8 cellular contexts compared by ENCODE assay signal in genomic region chr16:67183627-67184452, GRCh38. TPM values are rescaled to one million over a fixed set of nuclear protein-coding genes. Genes with fewer than 3 reads are reported as not detected.
DNase-seq lines count a peak whose midpoint lies in the region; FAIRE-seq and TF ChIP-seq lines count a peak whose summit lies in the region.

MATCAP1 (minus strand) TSS chr16:67183963; CDS start chr16:67180610, 3,353 bp downstream.

- H2AK5ac ChIP-seq in neuronal stem cell (ENCODE audit: low read depth, low read length): peak within 1 kb of the TSS; percentile 37

- peak within 1 kb of the TSS; percentile 94 for H2BK5ac ChIP-seq in neuronal stem cell (ENCODE audit: low read length)

- peaks cover 7% of the 10 kb centered on the region for H3K79me1 ChIP-seq in neuronal stem cell (ENCODE audit: low read depth, low read length)

- WGBS in neuronal stem cell (ENCODE audit: extremely low coverage in 2 of 2, insufficient read length in 2 of 2, insufficient replicate concordance in 1 of 2), 2 donors: no CpG with 5 or more reads among the region's 77 CpGs

- no peak within 1 kb of the TSS for H3K4ac ChIP-seq in neuronal stem cell (ENCODE audit: low read length)

- H2BK12ac ChIP-seq in neuronal stem cell (ENCODE audit: low read length): peak within 1 kb of the TSS; percentile 73

- no peaks in the 10 kb centered on the region for H3K9me3 Mint-ChIP-seq in HFFc6

- no peak within 1 kb of the TSS for H3K27ac Mint-ChIP-seq in HFFc6

- H3K27ac ChIP-seq in neuronal stem cell (replicated peaks; ENCODE audit: low read length): peak within 1 kb of the TSS; percentile 92
- H3K27ac ChIP-seq in subcutaneous abdominal adipose tissue (ENCODE audit: low read depth, low read length): peak within 1 kb of the TSS; percentile 89

- peaks cover 3% of the 10 kb centered on the region for H3K27me3 Mint-ChIP-seq in HFFc6 (ENCODE audit: insufficient read depth)

- peaks cover 8 to 17% of the 10 kb centered on the region in 2 donors for H3K4me1 ChIP-seq in neuronal stem cell (ENCODE audit: control insufficient read depth in 2 of 2, insufficient read depth in 1 of 2, low read depth in 1 of 2, low read length in 2 of 2)
- H3K4me1 ChIP-seq in subcutaneous abdominal adipose tissue (ENCODE audit: control insufficient read depth in 5 of 5, insufficient read depth in 5 of 5, low read length in 5 of 5): peaks cover 3 to 42% (median 33%) of the 10 kb centered on the region in 5 donors

- peaks cover 21% of the 10 kb centered on the region for H3K4me1 Mint-ChIP-seq in HFFc6 (ENCODE audit: low read depth)

- peaks cover 0 to 13% of the 10 kb centered on the region in 2 donors for H3K36me3 ChIP-seq in neuronal stem cell (replicated peaks in 1 of 2; ENCODE audit: control insufficient read depth in 2 of 2, insufficient read depth in 2 of 2, low read length in 2 of 2)
- peaks cover 0 to 3% (median 0%) of the 10 kb centered on the region in 5 donors for H3K36me3 ChIP-seq in subcutaneous abdominal adipose tissue (ENCODE audit: control insufficient read depth in 5 of 5, insufficient read depth in 5 of 5, low read length in 5 of 5)

- H3K4me2 ChIP-seq in neuronal stem cell (ENCODE audit: insufficient read depth, low read length, poor library complexity, severe bottlenecking): peak within 1 kb of the TSS; percentile 91

- DNase-seq in GM04503 (ENCODE audit: low read depth): peak; percentile 85
- peak; percentile 96 for DNase-seq in HFFc6
- DNase-seq in NAMALWA (ENCODE audit: low spot score): peak; percentile 99
- peak; percentile 97 for DNase-seq in SK-MEL-5 (ENCODE audit: low read depth, low spot score)
- DNase-seq in activated naive CD4-positive, alpha-beta T cell (lab: John Stamatoyannopoulos, UW): peak; percentile 66 to 86 (median 74)
- peak; percentile 98 to 99 for DNase-seq in frontal cortex (ENCODE audit: low spot score in 2 of 2)
- peak; percentile 96 for DNase-seq in neuronal stem cell (ENCODE audit: low spot score)

- in situ Hi-C loops in SK-MEL-5 (cut with HindIII; ENCODE audit: low pct_unique_long_range_greater_than_20kb, low sequenced_read_pairs): no loop called here

- H3K4me3 Mint-ChIP-seq in HFFc6: no peak within 1 kb of the TSS

- H2AFZ ChIP-seq in neuronal stem cell (ENCODE audit: low read length): peak within 1 kb of the TSS; percentile 96

- peak within 1 kb of the TSS; percentile 30 for H4K91ac ChIP-seq in neuronal stem cell (ENCODE audit: low read depth, low read length, poor library complexity)

- H3K14ac ChIP-seq in neuronal stem cell (ENCODE audit: low read length): peak within 1 kb of the TSS; percentile 97

- H3K4me3 ChIP-seq in neuronal stem cell (ENCODE audit: low read length in 2 of 2) (peak within 1 kb of the TSS; percentile 54 to 90), subcutaneous abdominal adipose tissue (ENCODE audit: low read depth in 1 of 5, low read length in 5 of 5) (peak within 1 kb of the TSS; percentile 64 to 84 (median 80))

- peaks cover 3% of the 10 kb centered on the region; the same call in 1 of the 2 replicates for H3K36me3 Mint-ChIP-seq in HFFc6 (ENCODE audit: low read depth)

- peak within 1 kb of the TSS; percentile 96 for H4K8ac ChIP-seq in neuronal stem cell (ENCODE audit: low read depth, low read length)

- H3K27me3 ChIP-seq in neuronal stem cell (ENCODE audit: control insufficient read depth in 3 of 3, insufficient read depth in 3 of 3, low read depth in 1 of 3, low read length in 3 of 3) (peaks cover 5 to 40% (median 8%) of the 10 kb centered on the region in 3 experiments), subcutaneous abdominal adipose tissue (ENCODE audit: control insufficient read depth in 5 of 5, insufficient read depth in 4 of 5, low read length in 5 of 5) (no peaks in the 10 kb centered on the region)

- peak; percentile 75 for FAIRE-seq in frontal cortex (lab: Jason Lieb, UNC)

- peak; percentile 13; the same call in 1 of the 2 replicates for TF ChIP-seq CTCF in HFFc6 (IDR thresholded peaks at IDR 0.05)

- H3K9me3 ChIP-seq in neuronal stem cell (replicated peaks in 1 of 2; ENCODE audit: control insufficient read depth in 2 of 2, insufficient read depth in 1 of 2, low read depth in 1 of 2, low read length in 2 of 2) (no peaks in the 10 kb centered on the region), subcutaneous abdominal adipose tissue (ENCODE audit: control insufficient read depth in 5 of 5, low read length in 5 of 5) (no peaks in the 10 kb centered on the region)

- H3K18ac ChIP-seq in neuronal stem cell (ENCODE audit: low read length): peak within 1 kb of the TSS; percentile 99

- no peak within 1 kb of the TSS for H2BK120ac ChIP-seq in neuronal stem cell (ENCODE audit: low read depth, low read length)

- peak within 1 kb of the TSS; percentile 99 for H3K23ac ChIP-seq in neuronal stem cell (ENCODE audit: low read depth, low read length, poor library complexity)

- H3K9ac ChIP-seq in neuronal stem cell (ENCODE audit: low read depth, low read length, poor library complexity) (peak within 1 kb of the TSS; percentile 95), subcutaneous abdominal adipose tissue (ENCODE audit: low read length in 5 of 5) (peak within 1 kb of the TSS in 4 of 5 donors; percentile 77 to 91 (median 90))

- peak within 1 kb of the TSS; percentile 94 for H2BK15ac ChIP-seq in neuronal stem cell (ENCODE audit: low read length)

RNA-seq across cellular contexts. Expression of gene MATCAP1, which starts in this region (rescaled TPM):
- total RNA-seq in HFFc6 (2021; fragmentation: NEBNext Ultra II Directional; extraction: Animal tissue kit (Norgen Biotek cat#: 25700)): 10 to 100 TPM in 5 of 6 experiments, 1 to 10 TPM in 1; 9.6 to 13.8 (median 11.6) TPM
- 3.9 and 4.4 TPM in 2 replicates for total RNA-seq in SK-MEL-5 (2014; rRNA removed; shearing (Covaris generic))
- 4.6 and 8.4 TPM in 2 replicates for polyA plus RNA-seq in SK-MEL-5 (2015; cell fraction: cytosol; rRNA removed)
- 167 and 246 TPM in 2 replicates for polyA plus RNA-seq in SK-MEL-5 (2015; cell fraction: nucleus; rRNA removed)
- total RNA-seq in frontal cortex: 52.2 TPM
- polyA plus RNA-seq in neuronal stem cell (2013, experiment 1 of 2): 20.9 TPM
- 17.1 TPM for polyA plus RNA-seq in neuronal stem cell (2013, experiment 2 of 2)

Comparison
In these comparisons a context has a peak if more than half of its experiments do, and no peak if none do; other contexts are left out.
1. Peak in every context shown above with its lines: DNase-seq, H3K4me3 ChIP-seq and H3K27ac ChIP-seq.